25 cellular contexts compared by ENCODE assay signal in the genomic region with DNA sequence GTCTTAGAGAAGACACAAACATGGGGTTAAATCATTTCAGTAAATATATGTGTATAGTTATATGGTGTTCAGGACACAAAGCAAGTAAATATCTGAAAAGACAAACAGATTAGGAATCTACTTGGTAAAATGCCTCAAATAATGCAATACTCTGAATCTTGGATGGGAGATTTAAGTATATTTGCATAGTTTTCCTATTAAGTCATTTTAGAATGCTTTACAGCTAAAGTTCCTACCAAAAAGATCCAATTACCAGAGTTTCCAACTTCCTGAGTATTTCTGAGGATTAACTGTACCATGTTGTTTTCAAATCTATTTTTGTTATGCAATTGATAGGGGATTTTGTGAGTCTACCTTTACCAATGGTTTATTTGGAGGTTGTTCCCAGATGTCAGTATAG.
DNase-seq lines count a peak whose midpoint lies in the region; ATAC-seq and TF ChIP-seq lines count a peak whose summit lies in the region.
"Had no signal": no experiment of that assay in that cellular context is flagged by ENCODE, and none has a peak within 500 bp of the region (broad histone marks: within the 10 kb centered on the region; RNA-seq: fewer than 3 reads in every experiment).

No MANE protein-coding gene starts in this region.

- TF ChIP-seq CTCF in AG10803 (conservative IDR thresholded peaks at IDR 0.05; ENCODE audit: low read length) (no peak), cardiac fibroblast (IDR thresholded peaks at IDR 0.05; ENCODE audit: low read depth, low read length) (no peak), foreskin fibroblast (IDR thresholded peaks at IDR 0.05; ENCODE audit: low read depth, low read length) (no peak)

- DNase-seq in AG10803 (ENCODE audit: low read depth) (peak; percentile 73), HS-5 (ENCODE audit: low read depth) (peak; percentile 28), cardiac fibroblast (ENCODE audit: low read depth in 2 of 2) (peak; percentile 17 to 32), foreskin fibroblast (peak; percentile 28 to 64), NCI-H82 (lab: John Stamatoyannopoulos, UW) (no peak), cerebellar nuclear complex (lab: John Stamatoyannopoulos, UW) (no peak), T-helper 9 cell (no peak)
- DNase-seq: activated CD4-positive, alpha-beta T cell treated with anti-CD3 and anti-CD28 coated beads, Interleukin-2, amount 50 U/mL, for 48 hours; activated naive CD4-positive, alpha-beta T cell treated with anti-CD3 and anti-CD28 coated beads for 36 hours; amygdala; central memory CD4-positive, alpha-beta T cell; MM.1S; NCI-H1417; NCI-H2029 treated with DMSO at 0.1 percent for 48 hours; NCI-H2227 treated with DMSO at 0.1 percent for 48 hours; NCI-H69; RPMI8226; stimulated activated CD4-positive, alpha-beta T cell treated with anti-CD3 and anti-CD28 coated beads, Interleukin-4, amount 100 ng/mL, for 4 hours; stimulated activated naive CD4-positive, alpha-beta T cell; upper lobe of right lung had no signal

- ATAC-seq in HG03139 (IDR thresholded peaks at IDR 0.05; ENCODE audit: unreplicated experiment), result no peak
- ATAC-seq: activated CD4-positive, CD25-positive, alpha-beta regulatory T cell treated with anti-CD3 and anti-CD28 coated beads, Interleukin-2, amount 50 U/mL, for 24 hours; K562; sciatic nerve; upper lobe of right lung had no signal

- H3K4me3 ChIP-seq in AG10803 (ENCODE audit: low read length), result no peak overlapping the region
- no peak overlapping the region for H3K4me3 ChIP-seq in cardiac fibroblast (replicated peaks in 1 of 2; ENCODE audit: low read depth in 2 of 2, low read length in 2 of 2)
- no peak overlapping the region for H3K4me3 ChIP-seq in foreskin fibroblast (ENCODE audit: low read depth in 1 of 2, low read length in 2 of 2)
- H3K4me3 ChIP-seq: K562, suprapubic skin, upper lobe of right lung had no signal

Comparison
In these comparisons a context has a peak if more than half of its experiments do, and no peak if none do; other contexts are left out.
1. DNase-seq: peak in AG10803 (single experiment), HS-5 (single experiment), cardiac fibroblast (2 of 2) and foreskin fibroblast (2 of 2); none in NCI-H82 (single experiment), cerebellar nuclear complex (0 of 2) and T-helper 9 cell (single experiment).